ENCODE assay signal across 20 cellular contexts in genomic region chr4:2700031-2700430, GRCh38.
"Had no signal": no experiment of that assay in that cellular context is flagged by ENCODE, and none has a peak within 500 bp of the region (broad histone marks: within the 10 kb centered on the region; RNA-seq: fewer than 3 reads in every experiment).

No MANE protein-coding gene starts in this region.

- H3K4me1 ChIP-seq: colonic mucosa, right atrium auricular region, testis, upper lobe of right lung had no signal

- H2AFZ ChIP-seq: hepatocyte had no signal

- H3K79me2 ChIP-seq: hepatocyte had no signal

- H3K27me3 Mint-ChIP-seq: progenitor cell of endocrine pancreas had no signal

- H3K4me3 ChIP-seq: cardiac muscle cell, colonic mucosa, esophagus muscularis mucosa, hepatocyte, right atrium auricular region, stomach, testis, upper lobe of right lung had no signal

- H3K9me3 Mint-ChIP-seq: natural killer cell; T-helper 1 cell treated with Interleukin-12 subunit alpha and Interleukin-12 subunit beta and Interleukin-4 antibody, amounts not matched to agents 30 μg/mL and 1 μg/mL, for 36 hours had no signal

- H3K9me3 ChIP-seq: colonic mucosa, esophagus muscularis mucosa, right atrium auricular region, stomach, testis, upper lobe of right lung had no signal

- ATAC-seq: activated CD8-positive, alpha-beta T cell treated with anti-CD3 and anti-CD28 coated beads, Interleukin-2, amount 10 ng/mL, durations not matched to agents 7 days and 5 days; natural killer cell; upper lobe of right lung had no signal

- H3K4me3 Mint-ChIP-seq: activated CD8-positive, alpha-beta T cell treated with anti-CD3 and anti-CD28 coated beads, Interleukin-2, amount 10 ng/mL, durations not matched to agents 7 days and 5 days; natural killer cell; T-helper 1 cell treated with Interleukin-12 subunit alpha and Interleukin-12 subunit beta and Interleukin-4 antibody, amounts not matched to agents 30 μg/mL and 1 μg/mL, for 36 hours had no signal

- H3K4me1 Mint-ChIP-seq: natural killer cell had no signal

- FAIRE-seq: astrocyte, endometrium, small intestine had no signal

- H3K4me2 ChIP-seq: hepatocyte had no signal

- DNase-seq: activated CD4-positive, alpha-beta T cell treated with anti-CD3 and anti-CD28 coated beads for 48 hours; activated CD8-positive, alpha-beta memory T cell treated with anti-CD3 and anti-CD28 coated beads, Interleukin-2, amount 50 U/mL, for 4 hours; activated CD8-positive, alpha-beta T cell treated with anti-CD3 and anti-CD28 coated beads, Interleukin-2, amount 10 ng/mL, durations not matched to agents 7 days and 5 days; activated naive CD4-positive, alpha-beta T cell; colonic mucosa; islet precursor cell; natural killer cell; small intestine; stimulated activated CD4-positive, alpha-beta T cell treated with anti-CD3 and anti-CD28 coated beads, Interleukin-4, amount 100 ng/mL, for 24 hours; stomach; testis; upper lobe of right lung had no signal

- H3K27ac Mint-ChIP-seq: activated CD8-positive, alpha-beta T cell treated with anti-CD3 and anti-CD28 coated beads, Interleukin-2, amount 10 ng/mL, durations not matched to agents 7 days and 5 days; progenitor cell of endocrine pancreas had no signal

- H3K27me3 ChIP-seq: cardiac muscle cell, colonic mucosa, esophagus muscularis mucosa, hepatocyte, right atrium auricular region, stomach, testis, upper lobe of right lung had no signal

- H3K27ac ChIP-seq: cardiac muscle cell, colonic mucosa, esophagus muscularis mucosa, hepatocyte, right atrium auricular region, stomach, testis, upper lobe of right lung had no signal
